ENCODE assay signal across 8 cellular contexts in genomic region chr2:65432227-65433190, GRCh38. TPM values are rescaled to one million over a fixed set of nuclear protein-coding genes. Genes with fewer than 3 reads are reported as not detected.
DNase-seq lines count a peak whose midpoint lies in the region; ATAC-seq and TF ChIP-seq lines count a peak whose summit lies in the region.

A gene with protein sequence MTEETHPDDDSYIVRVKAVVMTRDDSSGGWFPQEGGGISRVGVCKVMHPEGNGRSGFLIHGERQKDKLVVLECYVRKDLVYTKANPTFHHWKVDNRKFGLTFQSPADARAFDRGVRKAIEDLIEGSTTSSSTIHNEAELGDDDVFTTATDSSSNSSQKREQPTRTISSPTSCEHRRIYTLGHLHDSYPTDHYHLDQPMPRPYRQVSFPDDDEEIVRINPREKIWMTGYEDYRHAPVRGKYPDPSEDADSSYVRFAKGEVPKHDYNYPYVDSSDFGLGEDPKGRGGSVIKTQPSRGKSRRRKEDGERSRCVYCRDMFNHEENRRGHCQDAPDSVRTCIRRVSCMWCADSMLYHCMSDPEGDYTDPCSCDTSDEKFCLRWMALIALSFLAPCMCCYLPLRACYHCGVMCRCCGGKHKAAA (minus strand): TSS chr2:65432599. CDS start chr2:65431987, 612 bp downstream.

- ATAC-seq in GM18861 (IDR thresholded peaks at IDR 0.05; ENCODE audit: unreplicated experiment) (peak; percentile 22), HG03354 (IDR thresholded peaks at IDR 0.05; ENCODE audit: poor library complexity, severe bottlenecking, unreplicated experiment) (peak; percentile 32)

- TF ChIP-seq CTCF in coronary artery (IDR thresholded peaks at IDR 0.05) = no peak

- peak within 1 kb of the TSS; percentile 89 for H3K4me3 ChIP-seq in coronary artery

- peak; percentile 96 for DNase-seq in A172 (ENCODE audit: low spot score)
- peak; percentile 97 for DNase-seq in NCI-H460 (ENCODE audit: extremely low read depth, low read depth)
- peak; percentile 52 to 60 for DNase-seq in activated CD4-positive, alpha-beta T cell treated with anti-CD3 and anti-CD28 coated beads for 24 hours (ENCODE audit: low read depth in 2 of 2)
- DNase-seq in coronary artery (ENCODE audit: low spot score) = peak; percentile 98
- DNase-seq in stimulated activated CD4-positive, alpha-beta T cell treated with anti-CD3 and anti-CD28 coated beads, Interleukin-1b, Interleukin-23, amount 100 ng/mL, for 24 hours (ENCODE audit: low read depth in 4 of 4, low spot score in 1 of 4) = peak in 3 of 4 experiments; percentile 32 to 63 (median 37)

- no peaks in the 10 kb centered on the region for H3K27me3 ChIP-seq in layer of hippocampus (ENCODE audit: control insufficient read depth, insufficient read depth, low read length)

- H3K27ac ChIP-seq in coronary artery = peak within 1 kb of the TSS; percentile 94 to 97
- H3K27ac ChIP-seq in layer of hippocampus (ENCODE audit: low read depth, low read length) = peak within 1 kb of the TSS; percentile 78

RNA-seq across cellular contexts. Expression of the gene that starts here (rescaled TPM):
- 7.1 and 13.6 TPM in 2 replicates for total RNA-seq in A172 (2014; rRNA removed; shearing (Covaris generic))
- 20.4 and 23.5 TPM in 2 replicates for total RNA-seq in NCI-H460 (2014; rRNA removed; shearing (Covaris generic))
- polyA plus RNA-seq in NCI-H460 (2014; cell fraction: nucleus; rRNA removed) = 11.5 and 24.0 TPM in 2 replicates

Comparison
In these comparisons a context has a peak if more than half of its experiments do, and no peak if none do; other contexts are left out.
1. Peak in every context shown above with its lines: DNase-seq, ATAC-seq, H3K4me3 ChIP-seq and H3K27ac ChIP-seq.
2. DNase-seq: peak in every context shown above with its lines; median percentile 98 in coronary artery; 97 in NCI-H460; 96 in A172; 56 in activated CD4-positive, alpha-beta T cell treated with anti-CD3 and anti-CD28 coated beads for 24 hours; 37 in stimulated activated CD4-positive, alpha-beta T cell treated with anti-CD3 and anti-CD28 coated beads, Interleukin-1b, Interleukin-23, amount 100 ng/mL, for 24 hours.